9 cellular contexts compared by ENCODE assay signal in the genomic region with DNA sequence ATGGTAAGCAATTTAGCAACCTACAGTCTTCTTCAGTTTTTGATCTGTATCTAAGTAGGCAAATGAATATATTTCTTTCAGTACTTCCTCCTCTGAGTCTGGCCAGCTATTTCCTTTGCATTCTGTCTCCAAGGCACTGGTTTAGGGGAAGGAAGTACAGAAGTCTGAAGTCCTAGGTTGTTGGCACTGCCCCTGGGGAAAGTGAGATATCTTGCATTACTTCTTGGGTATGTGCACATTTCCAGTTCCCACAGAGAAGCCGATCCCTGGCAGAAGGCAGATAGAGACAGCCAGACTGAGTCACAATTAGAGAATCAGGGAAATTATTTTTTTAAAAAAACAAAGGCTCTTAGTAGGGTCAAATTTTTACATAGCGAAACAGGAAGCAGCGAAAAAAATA.
DNase-seq lines count a peak whose midpoint lies in the region; ATAC-seq and TF ChIP-seq lines count a peak whose summit lies in the region.
"Had no signal": no experiment of that assay in that cellular context is flagged by ENCODE, and none has a peak within 500 bp of the region (broad histone marks: within the 10 kb centered on the region; RNA-seq: fewer than 3 reads in every experiment).

No MANE protein-coding gene starts in this region.

- DNase-seq in HK-2 (ENCODE audit: unreplicated experiment) (peak; percentile 31), fibroblast of the conjunctiva (ENCODE audit: low read depth) (peak; percentile 9), skeletal muscle cell (ENCODE audit: low read depth) (peak; percentile 75), COLO668 (lab: John Stamatoyannopoulos, UW; ENCODE audit: unreplicated experiment) (no peak)
- no peak for DNase-seq in activated CD8-positive, alpha-beta T cell treated with anti-CD3 and anti-CD28 coated beads, Interleukin-2, amount 10 ng/mL, durations not matched to agents 7 days and 5 days
- DNase-seq: NCI-H510A had no signal

- no peak overlapping the region for H3K27ac Mint-ChIP-seq in activated CD8-positive, alpha-beta T cell treated with anti-CD3 and anti-CD28 coated beads, Interleukin-2, amount 10 ng/mL, durations not matched to agents 7 days and 5 days

- no peaks in the 10 kb centered on the region for H3K27me3 Mint-ChIP-seq in activated CD8-positive, alpha-beta T cell treated with anti-CD3 and anti-CD28 coated beads, Interleukin-2, amount 10 ng/mL, durations not matched to agents 7 days and 5 days (ENCODE audit: low read depth)

- no peaks in the 10 kb centered on the region for H3K9me3 Mint-ChIP-seq in activated CD8-positive, alpha-beta T cell treated with anti-CD3 and anti-CD28 coated beads, Interleukin-2, amount 10 ng/mL, durations not matched to agents 7 days and 5 days (ENCODE audit: insufficient read depth)

- no peaks in the 10 kb centered on the region for H3K36me3 Mint-ChIP-seq in activated CD8-positive, alpha-beta T cell treated with anti-CD3 and anti-CD28 coated beads, Interleukin-2, amount 10 ng/mL, durations not matched to agents 7 days and 5 days (ENCODE audit: low read depth)

- H3K4me3 Mint-ChIP-seq in activated CD8-positive, alpha-beta T cell treated with anti-CD3 and anti-CD28 coated beads, Interleukin-2, amount 10 ng/mL, durations not matched to agents 7 days and 5 days: no peak overlapping the region

- CTCF ChIA-PET in activated CD8-positive, alpha-beta T cell treated with anti-CD3 and anti-CD28 coated beads, Interleukin-2, amount 10 ng/mL, durations not matched to agents 7 days and 5 days (lab: Charles Lee): no interaction called here

- H3K4me1 Mint-ChIP-seq in activated CD8-positive, alpha-beta T cell treated with anti-CD3 and anti-CD28 coated beads, Interleukin-2, amount 10 ng/mL, durations not matched to agents 7 days and 5 days (ENCODE audit: low read depth): no peaks in the 10 kb centered on the region

- no peak overlapping the region for H3K4me3 ChIP-seq in skeletal muscle cell (ENCODE audit: low read depth, low read length)

- ATAC-seq in SK-N-SH treated with all-trans-retinoic acid at 6 μM for 48 hours (peak; percentile 79), GM18870 (IDR thresholded peaks at IDR 0.05; ENCODE audit: unreplicated experiment) (no peak), GM21515 (IDR thresholded peaks at IDR 0.05; ENCODE audit: unreplicated experiment) (no peak)
- no peak for ATAC-seq in activated CD8-positive, alpha-beta T cell treated with anti-CD3 and anti-CD28 coated beads, Interleukin-2, amount 10 ng/mL, durations not matched to agents 7 days and 5 days

- POLR2A ChIA-PET in activated CD8-positive, alpha-beta T cell treated with anti-CD3 and anti-CD28 coated beads, Interleukin-2, amount 10 ng/mL, durations not matched to agents 7 days and 5 days (lab: Charles Lee): no interaction called here

TF ChIP-seq in SK-N-SH treated with all-trans-retinoic acid at 6 μM for 48 hours, 23 proteins besides CTCF, POLR2A, EP300 and RAD21:
- TF ChIP-seq, protein P1, sequence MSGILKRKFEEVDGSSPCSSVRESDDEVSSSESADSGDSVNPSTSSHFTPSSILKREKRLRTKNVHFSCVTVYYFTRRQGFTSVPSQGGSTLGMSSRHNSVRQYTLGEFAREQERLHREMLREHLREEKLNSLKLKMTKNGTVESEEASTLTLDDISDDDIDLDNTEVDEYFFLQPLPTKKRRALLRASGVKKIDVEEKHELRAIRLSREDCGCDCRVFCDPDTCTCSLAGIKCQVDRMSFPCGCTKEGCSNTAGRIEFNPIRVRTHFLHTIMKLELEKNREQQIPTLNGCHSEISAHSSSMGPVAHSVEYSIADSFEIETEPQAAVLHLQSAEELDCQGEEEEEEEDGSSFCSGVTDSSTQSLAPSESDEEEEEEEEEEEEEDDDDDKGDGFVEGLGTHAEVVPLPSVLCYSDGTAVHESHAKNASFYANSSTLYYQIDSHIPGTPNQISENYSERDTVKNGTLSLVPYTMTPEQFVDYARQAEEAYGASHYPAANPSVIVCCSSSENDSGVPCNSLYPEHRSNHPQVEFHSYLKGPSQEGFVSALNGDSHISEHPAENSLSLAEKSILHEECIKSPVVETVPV (CRISPR knock-in tag; IDR thresholded peaks at IDR 0.05): no peak
- TF ChIP-seq, protein P2, sequence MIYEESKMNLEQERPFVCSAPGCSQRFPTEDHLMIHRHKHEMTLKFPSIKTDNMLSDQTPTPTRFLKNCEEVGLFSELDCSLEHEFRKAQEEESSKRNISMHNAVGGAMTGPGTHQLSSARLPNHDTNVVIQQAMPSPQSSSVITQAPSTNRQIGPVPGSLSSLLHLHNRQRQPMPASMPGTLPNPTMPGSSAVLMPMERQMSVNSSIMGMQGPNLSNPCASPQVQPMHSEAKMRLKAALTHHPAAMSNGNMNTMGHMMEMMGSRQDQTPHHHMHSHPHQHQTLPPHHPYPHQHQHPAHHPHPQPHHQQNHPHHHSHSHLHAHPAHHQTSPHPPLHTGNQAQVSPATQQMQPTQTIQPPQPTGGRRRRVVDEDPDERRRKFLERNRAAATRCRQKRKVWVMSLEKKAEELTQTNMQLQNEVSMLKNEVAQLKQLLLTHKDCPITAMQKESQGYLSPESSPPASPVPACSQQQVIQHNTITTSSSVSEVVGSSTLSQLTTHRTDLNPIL (CRISPR knock-in tag; IDR thresholded peaks at IDR 0.05; ENCODE audit: low read depth): no peak
- no peak for TF ChIP-seq ZNF8 (CRISPR knock-in tag; IDR thresholded peaks at IDR 0.05)
- no peak for TF ChIP-seq ZFP3 (CRISPR knock-in tag; IDR thresholded peaks at IDR 0.05)
- TF ChIP-seq, protein P3, sequence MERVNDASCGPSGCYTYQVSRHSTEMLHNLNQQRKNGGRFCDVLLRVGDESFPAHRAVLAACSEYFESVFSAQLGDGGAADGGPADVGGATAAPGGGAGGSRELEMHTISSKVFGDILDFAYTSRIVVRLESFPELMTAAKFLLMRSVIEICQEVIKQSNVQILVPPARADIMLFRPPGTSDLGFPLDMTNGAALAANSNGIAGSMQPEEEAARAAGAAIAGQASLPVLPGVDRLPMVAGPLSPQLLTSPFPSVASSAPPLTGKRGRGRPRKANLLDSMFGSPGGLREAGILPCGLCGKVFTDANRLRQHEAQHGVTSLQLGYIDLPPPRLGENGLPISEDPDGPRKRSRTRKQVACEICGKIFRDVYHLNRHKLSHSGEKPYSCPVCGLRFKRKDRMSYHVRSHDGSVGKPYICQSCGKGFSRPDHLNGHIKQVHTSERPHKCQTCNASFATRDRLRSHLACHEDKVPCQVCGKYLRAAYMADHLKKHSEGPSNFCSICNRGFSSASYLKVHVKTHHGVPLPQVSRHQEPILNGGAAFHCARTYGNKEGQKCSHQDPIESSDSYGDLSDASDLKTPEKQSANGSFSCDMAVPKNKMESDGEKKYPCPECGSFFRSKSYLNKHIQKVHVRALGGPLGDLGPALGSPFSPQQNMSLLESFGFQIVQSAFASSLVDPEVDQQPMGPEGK (CRISPR knock-in tag; IDR thresholded peaks at IDR 0.05; ENCODE audit: borderline replicate concordance): no peak
- no peak for TF ChIP-seq ZNF70 (CRISPR knock-in tag; IDR thresholded peaks at IDR 0.05)
- no peak for TF ChIP-seq PPARA (CRISPR knock-in tag; IDR thresholded peaks at IDR 0.05; ENCODE audit: borderline replicate concordance)
- TF ChIP-seq ARNTL (CRISPR knock-in tag; IDR thresholded peaks at IDR 0.05; ENCODE audit: borderline replicate concordance, low read depth): no peak
- no peak for TF ChIP-seq ZC3H10 (CRISPR knock-in tag; IDR thresholded peaks at IDR 0.05)
- no peak for TF ChIP-seq ZNF565 (CRISPR knock-in tag; conservative IDR thresholded peaks at IDR 0.05; ENCODE audit: low read depth)
- TF ChIP-seq, protein P4, sequence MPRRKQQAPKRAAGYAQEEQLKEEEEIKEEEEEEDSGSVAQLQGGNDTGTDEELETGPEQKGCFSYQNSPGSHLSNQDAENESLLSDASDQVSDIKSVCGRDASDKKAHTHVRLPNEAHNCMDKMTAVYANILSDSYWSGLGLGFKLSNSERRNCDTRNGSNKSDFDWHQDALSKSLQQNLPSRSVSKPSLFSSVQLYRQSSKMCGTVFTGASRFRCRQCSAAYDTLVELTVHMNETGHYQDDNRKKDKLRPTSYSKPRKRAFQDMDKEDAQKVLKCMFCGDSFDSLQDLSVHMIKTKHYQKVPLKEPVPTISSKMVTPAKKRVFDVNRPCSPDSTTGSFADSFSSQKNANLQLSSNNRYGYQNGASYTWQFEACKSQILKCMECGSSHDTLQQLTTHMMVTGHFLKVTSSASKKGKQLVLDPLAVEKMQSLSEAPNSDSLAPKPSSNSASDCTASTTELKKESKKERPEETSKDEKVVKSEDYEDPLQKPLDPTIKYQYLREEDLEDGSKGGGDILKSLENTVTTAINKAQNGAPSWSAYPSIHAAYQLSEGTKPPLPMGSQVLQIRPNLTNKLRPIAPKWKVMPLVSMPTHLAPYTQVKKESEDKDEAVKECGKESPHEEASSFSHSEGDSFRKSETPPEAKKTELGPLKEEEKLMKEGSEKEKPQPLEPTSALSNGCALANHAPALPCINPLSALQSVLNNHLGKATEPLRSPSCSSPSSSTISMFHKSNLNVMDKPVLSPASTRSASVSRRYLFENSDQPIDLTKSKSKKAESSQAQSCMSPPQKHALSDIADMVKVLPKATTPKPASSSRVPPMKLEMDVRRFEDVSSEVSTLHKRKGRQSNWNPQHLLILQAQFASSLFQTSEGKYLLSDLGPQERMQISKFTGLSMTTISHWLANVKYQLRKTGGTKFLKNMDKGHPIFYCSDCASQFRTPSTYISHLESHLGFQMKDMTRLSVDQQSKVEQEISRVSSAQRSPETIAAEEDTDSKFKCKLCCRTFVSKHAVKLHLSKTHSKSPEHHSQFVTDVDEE (CRISPR knock-in tag; IDR thresholded peaks at IDR 0.05): no peak
- TF ChIP-seq ESRRG (CRISPR knock-in tag; IDR thresholded peaks at IDR 0.05): no peak
- no peak for TF ChIP-seq OSR1 (CRISPR knock-in tag; IDR thresholded peaks at IDR 0.05)

Comparison
In these comparisons a context has a peak if more than half of its experiments do, and no peak if none do; other contexts are left out.
1. DNase-seq: peak in HK-2 (single experiment), fibroblast of the conjunctiva (single experiment) and skeletal muscle cell (single experiment); none in COLO668 (single experiment) and activated CD8-positive, alpha-beta T cell treated with anti-CD3 and anti-CD28 coated beads, Interleukin-2, amount 10 ng/mL, durations not matched to agents 7 days and 5 days (single experiment).